In genomic region chr6:129555206-129555832, GRCh38 we compare ENCODE assay signal across 38 cellular contexts.
DNase-seq lines count a peak whose midpoint lies in the region; ATAC-seq, FAIRE-seq and TF ChIP-seq lines count a peak whose summit lies in the region.
"Had no signal": no experiment of that assay in that cellular context is flagged by ENCODE, and none has a peak within 500 bp of the region (broad histone marks: within the 10 kb centered on the region; RNA-seq: fewer than 3 reads in every experiment).

No MANE protein-coding gene starts in this region.

- intact Hi-C loops in body of pancreas (cut with DNase I) = no loop called here

- no peak for FAIRE-seq in GM12891 (lab: Jason Lieb, UNC)
- FAIRE-seq: small intestine had no signal

- no peaks in the 10 kb centered on the region for H3K36me3 Mint-ChIP-seq in mesothelial cell of epicardium
- H3K36me3 Mint-ChIP-seq: activated naive CD4-positive, alpha-beta T cell treated with anti-CD3 and anti-CD28 coated beads, Interleukin-2, amount 10 ng/mL, durations not matched to agents 7 days and 5 days; CD14-positive monocyte had no signal

- no peaks in the 10 kb centered on the region for H3K27me3 ChIP-seq in adipocyte (replicated peaks; ENCODE audit: control insufficient read depth, insufficient read depth, low read length)
- no peaks in the 10 kb centered on the region for H3K27me3 ChIP-seq in body of pancreas
- H3K27me3 ChIP-seq: cardiac muscle cell, left lung, MG63, suprapubic skin, upper lobe of left lung had no signal

- H3K27ac Mint-ChIP-seq in mesothelial cell of epicardium = peak overlapping the region; percentile 18
- H3K27ac Mint-ChIP-seq: activated CD4-positive, alpha-beta memory T cell treated with anti-CD3 and anti-CD28 coated beads, Interleukin-2, amount 10 ng/mL, durations not matched to agents 7 days and 5 days; activated naive CD4-positive, alpha-beta T cell treated with anti-CD3 and anti-CD28 coated beads, Interleukin-2, amount 10 ng/mL, durations not matched to agents 7 days and 5 days; activated T-helper 1 cell treated with anti-CD3 and anti-CD28 coated beads, Interleukin-12 subunit alpha, Interleukin-12 subunit beta, Interleukin-2, Interleukin-4 antibody, amounts not matched to agents 30 ng/mL and 10 ng/mL and 1 ng/mL, durations not matched to agents 14 hours and 24 hours and 36 hours; CD14-positive monocyte; memory B cell; T-helper 2 cell treated with Interferon-gamma antibody and Interleukin-4, amounts not matched to agents 5 μg/mL and 100 μg/mL, for 36 hours had no signal

- no peak overlapping the region for H3K4me3 Mint-ChIP-seq in mesothelial cell of epicardium
- H3K4me3 Mint-ChIP-seq: activated CD4-positive, alpha-beta memory T cell treated with anti-CD3 and anti-CD28 coated beads, Interleukin-2, amount 10 ng/mL, durations not matched to agents 7 days and 5 days; activated naive CD4-positive, alpha-beta T cell treated with anti-CD3 and anti-CD28 coated beads, Interleukin-2, amount 10 ng/mL, durations not matched to agents 7 days and 5 days; activated T-helper 1 cell treated with anti-CD3 and anti-CD28 coated beads, Interleukin-12 subunit alpha, Interleukin-12 subunit beta, Interleukin-2, Interleukin-4 antibody, amounts not matched to agents 30 ng/mL and 10 ng/mL and 1 ng/mL, durations not matched to agents 14 hours and 24 hours and 36 hours; CD14-positive monocyte; memory B cell; neural crest cell; T-helper 2 cell treated with Interferon-gamma antibody and Interleukin-4, amounts not matched to agents 5 μg/mL and 100 μg/mL, for 36 hours had no signal

- H3K9me3 ChIP-seq in adipocyte (ENCODE audit: control insufficient read depth, low read length) (no peaks in the 10 kb centered on the region), body of pancreas (no peaks in the 10 kb centered on the region)
- H3K9me3 ChIP-seq: left lung, MG63, suprapubic skin, upper lobe of left lung had no signal

- ATAC-seq in body of pancreas (no peak), HG03442 (IDR thresholded peaks at IDR 0.05; ENCODE audit: unreplicated experiment) (no peak)
- ATAC-seq: left lung, Panc1 had no signal

- no peaks in the 10 kb centered on the region for H3K9me3 Mint-ChIP-seq in mesothelial cell of epicardium
- H3K9me3 Mint-ChIP-seq: activated naive CD4-positive, alpha-beta T cell treated with anti-CD3 and anti-CD28 coated beads, Interleukin-2, amount 10 ng/mL, durations not matched to agents 7 days and 5 days; activated T-helper 1 cell treated with anti-CD3 and anti-CD28 coated beads, Interleukin-12 subunit alpha, Interleukin-12 subunit beta, Interleukin-2, Interleukin-4 antibody, amounts not matched to agents 30 ng/mL and 10 ng/mL and 1 ng/mL, durations not matched to agents 14 hours and 24 hours and 36 hours; memory B cell; neural crest cell; T-helper 2 cell treated with Interferon-gamma antibody and Interleukin-4, amounts not matched to agents 5 μg/mL and 100 μg/mL, for 36 hours had no signal

- WGBS in body of pancreas, 2 donors = 82 to 95% methylated on average over 5 of the region's 5 CpGs

- no peak for TF ChIP-seq CTCF in AG09309 (IDR thresholded peaks at IDR 0.05; ENCODE audit: control insufficient read depth, insufficient read depth, low read depth, low read length, missing control alignments)
- TF ChIP-seq CTCF in mesothelial cell of epicardium (IDR thresholded peaks at IDR 0.05; ENCODE audit: unreplicated experiment) = no peak
- TF ChIP-seq CTCF in body of pancreas (IDR thresholded peaks at IDR 0.05) = no peak

- peaks cover 10% of the 10 kb centered on the region for H3K4me1 Mint-ChIP-seq in mesothelial cell of epicardium
- H3K4me1 Mint-ChIP-seq: activated CD4-positive, alpha-beta memory T cell treated with anti-CD3 and anti-CD28 coated beads, Interleukin-2, amount 10 ng/mL, durations not matched to agents 7 days and 5 days; activated naive CD4-positive, alpha-beta T cell treated with anti-CD3 and anti-CD28 coated beads, Interleukin-2, amount 10 ng/mL, durations not matched to agents 7 days and 5 days; CD14-positive monocyte; memory B cell; neural crest cell had no signal

- H3K27me3 Mint-ChIP-seq in mesothelial cell of epicardium (ENCODE audit: low read depth) = no peaks in the 10 kb centered on the region

- H3K36me3 ChIP-seq in adipocyte (ENCODE audit: control insufficient read depth, insufficient read depth, low read length, severe bottlenecking) (peaks cover 11% of the 10 kb centered on the region), body of pancreas (replicated peaks in 1 of 2; ENCODE audit: insufficient read depth in 1 of 2, low read depth in 2 of 2) (no peaks in the 10 kb centered on the region)
- H3K36me3 ChIP-seq: cardiac muscle cell, left lung, MG63, suprapubic skin had no signal

- DNase-seq in AG09309 (ENCODE audit: low read depth) (peak; percentile 18), adipocyte (ENCODE audit: low read depth) (peak; percentile 66), fibroblast of gingiva (ENCODE audit: low read depth) (peak; percentile 8), mesothelial cell of epicardium (ENCODE audit: low spot score in 2 of 2, unreplicated experiment in 2 of 2) (no peak), body of pancreas (no peak), activated gamma-delta T cell (lab: John Stamatoyannopoulos, UW) (no peak), GM12891 (ENCODE audit: insufficient read length, low spot score) (no peak)
- DNase-seq: activated CD4-positive, alpha-beta memory T cell treated with anti-CD3 and anti-CD28 coated beads, Interleukin-2, amount 10 ng/mL, durations not matched to agents 7 days and 5 days; activated CD4-positive, alpha-beta T cell treated with anti-CD3 and anti-CD28 coated beads for 1 hour; activated CD8-positive, alpha-beta memory T cell treated with anti-CD3 and anti-CD28 coated beads, Interleukin-2, amount 50 U/mL, for 48 hours; activated naive CD4-positive, alpha-beta T cell treated with anti-CD3 and anti-CD28 coated beads, Interleukin-2, amount 10 ng/mL, durations not matched to agents 7 days and 5 days; amniotic stem cell; DND-41; effector memory CD4-positive, alpha-beta T cell; GOT3; left lung; MG63; NCI-H1105; NCI-H187 treated with DMSO at 0.1 percent for 48 hours; NCI-H69; retina; SHP77; small intestine; stimulated activated CD4-positive, alpha-beta T cell treated with anti-CD3 and anti-CD28 coated beads, Interleukin-1b, Interleukin-23, amount 100 ng/mL, for 48 hours; stimulated activated naive CD4-positive, alpha-beta T cell treated with Interleukin-2 at 50 U/mL for 16 hours; upper lobe of left lung had no signal

- H3K27ac ChIP-seq in body of pancreas = no peak overlapping the region
- H3K27ac ChIP-seq: cardiac muscle cell, coronary artery, KMS-11, left lung, parathyroid adenoma, suprapubic skin, upper lobe of left lung had no signal

- H3K4me1 ChIP-seq in adipocyte (ENCODE audit: control insufficient read depth, insufficient read depth, low read length) (no peaks in the 10 kb centered on the region), body of pancreas (no peaks in the 10 kb centered on the region)
- H3K4me1 ChIP-seq: left lung, parathyroid adenoma, suprapubic skin, upper lobe of left lung had no signal

- no peak overlapping the region for H3K4me3 ChIP-seq in AG09309 (ENCODE audit: control insufficient read depth, low read depth, low read length)
- no peak overlapping the region for H3K4me3 ChIP-seq in adipocyte (ENCODE audit: low read length)
- H3K4me3 ChIP-seq in body of pancreas = no peak overlapping the region
- H3K4me3 ChIP-seq: cardiac muscle cell, coronary artery, left lung, MG63, suprapubic skin, upper lobe of left lung had no signal

- H3K9ac ChIP-seq in adipocyte (ENCODE audit: low read length) = no peak overlapping the region
- H3K9ac ChIP-seq: KMS-11, parathyroid adenoma had no signal

- TF ChIP-seq POLR2A in body of pancreas (IDR thresholded peaks at IDR 0.05) (no peak), GM12891 (IDR thresholded peaks at IDR 0.05; ENCODE audit: low read depth, low read length) (no peak)

TF ChIP-seq in GM12891, 5 proteins besides CTCF, POLR2A, EP300 and RAD21:
- no peak for TF ChIP-seq PAX5 (IDR thresholded peaks at IDR 0.05; ENCODE audit: insufficient read depth, low read length, severe bottlenecking)
- no peak for TF ChIP-seq SPI1 (IDR thresholded peaks at IDR 0.05; ENCODE audit: low read depth, low read length)
- TF ChIP-seq POLR2AphosphoS5 (IDR thresholded peaks at IDR 0.05; ENCODE audit: low read depth, low read length) = no peak
- TF ChIP-seq POU2F2 (IDR thresholded peaks at IDR 0.05; ENCODE audit: low read depth, low read length) = no peak
- TF ChIP-seq TAF1 (IDR thresholded peaks at IDR 0.05; ENCODE audit: low read depth, low read length) = no peak

Comparison
In these comparisons a context has a peak if more than half of its experiments do, and no peak if none do; other contexts are left out.
1. DNase-seq: peak in AG09309 (single experiment), adipocyte (single experiment) and fibroblast of gingiva (single experiment); none in mesothelial cell of epicardium (0 of 2), body of pancreas (0 of 4), activated gamma-delta T cell (single experiment) and GM12891 (single experiment).